ENCODE assay signal across 1 cellular context in the genomic region with DNA sequence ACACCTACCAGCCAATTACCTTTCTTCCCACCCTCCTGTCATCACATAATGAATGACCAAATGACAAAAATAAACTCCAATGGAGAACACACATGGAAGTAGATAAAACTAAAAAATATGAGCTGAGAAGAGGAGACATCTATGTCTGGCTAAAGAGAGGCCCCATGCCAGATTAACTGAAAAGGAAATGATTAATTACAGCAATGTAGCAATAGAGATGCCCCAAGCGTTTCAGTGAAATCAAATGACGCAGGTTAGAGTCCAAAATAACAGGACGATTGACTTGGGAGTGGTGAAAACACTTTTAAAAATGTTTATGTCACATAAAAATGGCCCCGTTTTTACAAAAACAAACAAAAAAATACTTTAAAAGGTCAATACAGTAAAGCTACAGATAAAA.
TF ChIP-seq lines count a peak whose summit lies in the region.

No MANE protein-coding gene starts in this region.

TF ChIP-seq in A549, 52 proteins besides CTCF, POLR2A, EP300 and RAD21 (continued from another document):
- no peak for TF ChIP-seq NR3C1 (IDR thresholded peaks at IDR 0.05)
